ENCODE assay signal across 10 cellular contexts in the genomic region with DNA sequence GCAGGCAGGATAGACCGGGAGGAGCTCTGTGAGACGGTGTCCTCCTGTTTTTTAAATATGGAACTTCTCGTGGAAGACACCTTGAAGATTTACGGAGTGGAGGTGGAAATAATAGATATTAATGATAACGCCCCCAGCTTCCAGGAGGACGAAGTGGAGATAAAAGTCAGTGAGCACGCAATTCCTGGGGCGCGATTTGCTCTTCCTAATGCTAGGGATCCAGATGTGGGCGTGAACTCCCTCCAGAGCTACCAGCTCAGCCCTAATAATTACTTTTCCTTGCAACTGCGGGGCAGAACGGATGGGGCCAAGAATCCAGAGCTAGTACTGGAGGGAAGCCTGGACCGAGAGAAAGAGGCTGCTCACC. TPM values are rescaled to one million over a fixed set of nuclear protein-coding genes. Genes with fewer than 3 reads are reported as not detected.
DNase-seq lines count a peak whose midpoint lies in the region; ATAC-seq and TF ChIP-seq lines count a peak whose summit lies in the region.
"Had no signal": no experiment of that assay in that cellular context is flagged by ENCODE, and none has a peak within 500 bp of the region (broad histone marks: within the 10 kb centered on the region; RNA-seq: fewer than 3 reads in every experiment).

No MANE protein-coding gene starts in this region.

- no peak overlapping the region for H3K27ac ChIP-seq in suprapubic skin
- H3K27ac ChIP-seq: skin epidermis had no signal

- peaks cover 26% of the 10 kb centered on the region for H3K9me3 Mint-ChIP-seq in activated naive CD4-positive, alpha-beta T cell treated with anti-CD3 and anti-CD28 coated beads, Interleukin-2, amount 50 U/mL, for 24 hours
- peaks cover 19% of the 10 kb centered on the region for H3K9me3 Mint-ChIP-seq in activated T-helper 2 cell treated with anti-CD3 and anti-CD28 coated beads, Interferon-gamma antibody, Interleukin-2, Interleukin-4, amounts not matched to agents 10 μg/mL and 5 μg/mL and 100 μg/mL, durations not matched to agents 14 hours and 24 hours and 36 hours

- no peak for TF ChIP-seq CTCF in suprapubic skin (IDR thresholded peaks at IDR 0.05)

- H3K27ac Mint-ChIP-seq in activated naive CD4-positive, alpha-beta T cell treated with anti-CD3 and anti-CD28 coated beads, Interleukin-2, amount 50 U/mL, for 24 hours, result peak overlapping the region; percentile 17
- H3K27ac Mint-ChIP-seq in activated T-helper 2 cell treated with anti-CD3 and anti-CD28 coated beads, Interferon-gamma antibody, Interleukin-2, Interleukin-4, amounts not matched to agents 10 μg/mL and 5 μg/mL and 100 μg/mL, durations not matched to agents 14 hours and 24 hours and 36 hours, result no peak overlapping the region

- no peak for TF ChIP-seq POLR2A in suprapubic skin (IDR thresholded peaks at IDR 0.05)

- H3K4me3 ChIP-seq in iPS-11a (ENCODE audit: low read depth, low read length) (peak overlapping the region; percentile 47), suprapubic skin (peak overlapping the region; percentile 36), MG63 (no peak overlapping the region)

- intact Hi-C loops in activated T-helper 2 cell treated with anti-CD3 and anti-CD28 coated beads, Interferon-gamma antibody, Interleukin-2, Interleukin-4, amounts not matched to agents 10 μg/mL and 5 μg/mL and 100 μg/mL, durations not matched to agents 14 hours and 24 hours and 36 hours (cut with micrococcal nuclease), result loop anchor here (2.0 to 5.0 kb wide), 4 partner anchors 56 to 143 kb away; a partner anchor contains a TSS

- peaks cover 60% of the 10 kb centered on the region for H3K27me3 Mint-ChIP-seq in activated naive CD4-positive, alpha-beta T cell treated with anti-CD3 and anti-CD28 coated beads, Interleukin-2, amount 50 U/mL, for 24 hours
- H3K27me3 Mint-ChIP-seq in activated T-helper 2 cell treated with anti-CD3 and anti-CD28 coated beads, Interferon-gamma antibody, Interleukin-2, Interleukin-4, amounts not matched to agents 10 μg/mL and 5 μg/mL and 100 μg/mL, durations not matched to agents 14 hours and 24 hours and 36 hours (ENCODE audit: low read depth), result peaks cover 59% of the 10 kb centered on the region

- H3K4me1 ChIP-seq in suprapubic skin, result no peaks in the 10 kb centered on the region
- H3K4me1 ChIP-seq: BE2C had no signal

- no peak for TF ChIP-seq EP300 in suprapubic skin (IDR thresholded peaks at IDR 0.05)

- H3K9me3 ChIP-seq in suprapubic skin, result peaks cover 69% of the 10 kb centered on the region
- peaks cover 12% of the 10 kb centered on the region; the same call in 1 of the 2 replicates for H3K9me3 ChIP-seq in MG63
- H3K9me3 ChIP-seq: BE2C had no signal

- H3K4me3 Mint-ChIP-seq in activated naive CD4-positive, alpha-beta T cell treated with anti-CD3 and anti-CD28 coated beads, Interleukin-2, amount 50 U/mL, for 24 hours, result peak overlapping the region; percentile 70
- H3K4me3 Mint-ChIP-seq in activated T-helper 2 cell treated with anti-CD3 and anti-CD28 coated beads, Interferon-gamma antibody, Interleukin-2, Interleukin-4, amounts not matched to agents 10 μg/mL and 5 μg/mL and 100 μg/mL, durations not matched to agents 14 hours and 24 hours and 36 hours (ENCODE audit: low read depth), result peak overlapping the region; percentile 81

- H3K36me3 ChIP-seq in suprapubic skin (no peaks in the 10 kb centered on the region), MG63 (no peaks in the 10 kb centered on the region)

- 14% methylated on average over 13 of the region's 13 CpGs for WGBS in suprapubic skin

- H3K27me3 ChIP-seq in suprapubic skin (no peaks in the 10 kb centered on the region), MG63 (no peaks in the 10 kb centered on the region)
- H3K27me3 ChIP-seq: BE2C had no signal

- peaks cover 27% of the 10 kb centered on the region for H3K36me3 Mint-ChIP-seq in activated naive CD4-positive, alpha-beta T cell treated with anti-CD3 and anti-CD28 coated beads, Interleukin-2, amount 50 U/mL, for 24 hours
- peaks cover 7% of the 10 kb centered on the region for H3K36me3 Mint-ChIP-seq in activated T-helper 2 cell treated with anti-CD3 and anti-CD28 coated beads, Interferon-gamma antibody, Interleukin-2, Interleukin-4, amounts not matched to agents 10 μg/mL and 5 μg/mL and 100 μg/mL, durations not matched to agents 14 hours and 24 hours and 36 hours (ENCODE audit: low read depth)

- no peak for DNase-seq in activated naive CD4-positive, alpha-beta T cell (lab: John Stamatoyannopoulos, UW)
- DNase-seq in activated T-helper 2 cell treated with anti-CD3 and anti-CD28 coated beads, Interferon-gamma antibody, Interleukin-2, Interleukin-4, amounts not matched to agents 10 μg/mL and 5 μg/mL and 100 μg/mL, durations not matched to agents 14 hours and 24 hours and 36 hours (ENCODE audit: low spot score), result no peak
- no peak for DNase-seq in suprapubic skin (ENCODE audit: low spot score in 2 of 2)
- no peak for DNase-seq in MG63
- no peak for DNase-seq in hippocampal formation (lab: John Stamatoyannopoulos, UW)

- no peak for ATAC-seq in GM21576 (IDR thresholded peaks at IDR 0.05; ENCODE audit: unreplicated experiment)

- H3K4me1 Mint-ChIP-seq in activated naive CD4-positive, alpha-beta T cell treated with anti-CD3 and anti-CD28 coated beads, Interleukin-2, amount 50 U/mL, for 24 hours, result no peaks in the 10 kb centered on the region
- H3K4me1 Mint-ChIP-seq in activated T-helper 2 cell treated with anti-CD3 and anti-CD28 coated beads, Interferon-gamma antibody, Interleukin-2, Interleukin-4, amounts not matched to agents 10 μg/mL and 5 μg/mL and 100 μg/mL, durations not matched to agents 14 hours and 24 hours and 36 hours (ENCODE audit: low read depth), result peaks cover 10% of the 10 kb centered on the region

RNA-seq across cellular contexts. Expression of a gene that starts 0.6 kb away (rescaled TPM):
- total RNA-seq in activated T-helper 2 cell treated with anti-CD3 and anti-CD28 coated beads, Interferon-gamma antibody, Interleukin-2, Interleukin-4, amounts not matched to agents 10 μg/mL and 5 μg/mL and 100 μg/mL, durations not matched to agents 14 hours and 24 hours and 36 hours, result 0.21 and 0.39 TPM in 2 replicates
- 10 to 100 TPM in 1 of 4 donors, 1 to 10 TPM in 3; 3.4 to 14.3 (median 6.9) TPM for total RNA-seq in suprapubic skin
- not detected in 2 replicates for total RNA-seq in MG63 (2014; rRNA removed; shearing (Covaris generic); ENCODE audit: low replicate concordance)

RNA-seq across cellular contexts. Expression of a gene that starts 4.0 kb away (rescaled TPM):
- total RNA-seq in activated T-helper 2 cell treated with anti-CD3 and anti-CD28 coated beads, Interferon-gamma antibody, Interleukin-2, Interleukin-4, amounts not matched to agents 10 μg/mL and 5 μg/mL and 100 μg/mL, durations not matched to agents 14 hours and 24 hours and 36 hours, result 0.18 and 0.23 TPM in 2 replicates
- total RNA-seq in suprapubic skin, result 10 to 100 TPM in 2 of 4 donors, 1 to 10 TPM in 2; 9.2 to 18.3 (median 9.9) TPM
- 0.10 TPM in 1 of 2 replicates, not detected in the other for total RNA-seq in MG63 (2014; rRNA removed; shearing (Covaris generic); ENCODE audit: low replicate concordance)

RNA-seq across cellular contexts. Expression of a gene that starts 8.7 kb away (rescaled TPM):
- total RNA-seq in activated T-helper 2 cell treated with anti-CD3 and anti-CD28 coated beads, Interferon-gamma antibody, Interleukin-2, Interleukin-4, amounts not matched to agents 10 μg/mL and 5 μg/mL and 100 μg/mL, durations not matched to agents 14 hours and 24 hours and 36 hours, result 0.21 and 0.34 TPM in 2 replicates
- 10 to 100 TPM in 2 of 4 donors, 1 to 10 TPM in 2; 7.0 to 23.6 (median 10.3) TPM for total RNA-seq in suprapubic skin
- 1.0 and 1.2 TPM in 2 replicates for total RNA-seq in MG63 (2014; rRNA removed; shearing (Covaris generic); ENCODE audit: low replicate concordance)

RNA-seq across cellular contexts. Expression of a gene that starts 8.8 kb away (rescaled TPM):
- total RNA-seq in activated T-helper 2 cell treated with anti-CD3 and anti-CD28 coated beads, Interferon-gamma antibody, Interleukin-2, Interleukin-4, amounts not matched to agents 10 μg/mL and 5 μg/mL and 100 μg/mL, durations not matched to agents 14 hours and 24 hours and 36 hours, result 0.11 and 0.16 TPM in 2 replicates
- total RNA-seq in suprapubic skin, result 10 to 100 TPM in 1 of 4 donors, 1 to 10 TPM in 3; 2.9 to 13.4 (median 6.6) TPM
- not detected in 2 replicates for total RNA-seq in MG63 (2014; rRNA removed; shearing (Covaris generic); ENCODE audit: low replicate concordance)

RNA-seq across cellular contexts. Expression of a gene that starts 13.7 kb away (rescaled TPM):
- total RNA-seq in activated T-helper 2 cell treated with anti-CD3 and anti-CD28 coated beads, Interferon-gamma antibody, Interleukin-2, Interleukin-4, amounts not matched to agents 10 μg/mL and 5 μg/mL and 100 μg/mL, durations not matched to agents 14 hours and 24 hours and 36 hours, result 0.21 and 0.34 TPM in 2 replicates
- 10 to 100 TPM in 1 of 4 donors, 1 to 10 TPM in 3; 4.5 to 13.8 (median 8.2) TPM for total RNA-seq in suprapubic skin
- not detected in 2 replicates for total RNA-seq in MG63 (2014; rRNA removed; shearing (Covaris generic); ENCODE audit: low replicate concordance)
